1 cellular context compared by ENCODE assay signal in genomic region chr9:129551393-129551973, GRCh38.
TF ChIP-seq lines count a peak whose summit lies in the region.

No MANE protein-coding gene starts in this region.

TF ChIP-seq in K562, 482 proteins besides CTCF, POLR2A, EP300 and RAD21 (continued from another document):
- TF ChIP-seq TFAP4 (CRISPR knock-in tag; IDR thresholded peaks at IDR 0.05; ENCODE audit: borderline replicate concordance): no peak
